13 cellular contexts compared by ENCODE assay signal in the genomic region with DNA sequence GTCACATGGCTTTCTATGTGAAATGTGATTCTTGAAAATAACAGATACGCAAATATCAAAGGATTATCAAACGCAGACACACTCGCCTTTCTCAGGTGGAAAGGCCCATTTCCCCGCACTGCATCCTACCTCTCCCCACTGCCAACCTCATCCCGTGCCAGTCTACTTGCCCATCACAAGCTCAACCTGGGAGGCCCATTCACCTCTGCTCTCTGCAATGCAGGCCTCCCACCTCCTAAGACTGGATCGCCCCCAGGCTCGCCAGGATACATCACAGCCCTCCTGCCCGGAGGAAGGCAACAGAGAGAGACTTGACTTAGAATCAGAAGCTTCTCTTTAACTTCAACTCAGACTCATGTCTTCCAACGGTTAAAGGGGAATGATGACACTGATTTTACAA. TPM values are rescaled to one million over a fixed set of nuclear protein-coding genes. Genes with fewer than 3 reads are reported as not detected.
DNase-seq lines count a peak whose midpoint lies in the region; ATAC-seq and TF ChIP-seq lines count a peak whose summit lies in the region.
"Had no signal": no experiment of that assay in that cellular context is flagged by ENCODE, and none has a peak within 500 bp of the region (broad histone marks: within the 10 kb centered on the region; RNA-seq: fewer than 3 reads in every experiment).

No MANE protein-coding gene starts in this region.

- H3K9me3 ChIP-seq in body of pancreas, result no peaks in the 10 kb centered on the region
- no peaks in the 10 kb centered on the region for H3K9me3 ChIP-seq in mesenchymal stem cell (ENCODE audit: control insufficient read depth, low read length)
- no peaks in the 10 kb centered on the region for H3K9me3 ChIP-seq in upper lobe of right lung
- H3K9me3 ChIP-seq: BE2C, vagina had no signal

- H3K27ac ChIP-seq in body of pancreas, result peak overlapping the region; percentile 56 to 82 (median 72)
- peak overlapping the region; percentile 88 for H3K27ac ChIP-seq in mesenchymal stem cell (ENCODE audit: low read length, poor library complexity, severe bottlenecking)
- H3K27ac ChIP-seq in upper lobe of right lung, result peak overlapping the region; percentile 72

- no peaks in the 10 kb centered on the region for H3K27me3 ChIP-seq in body of pancreas
- H3K27me3 ChIP-seq in mesenchymal stem cell (ENCODE audit: control insufficient read depth in 1 of 2, insufficient read depth in 1 of 2, low read length in 2 of 2), result no peaks in the 10 kb centered on the region
- no peaks in the 10 kb centered on the region for H3K27me3 ChIP-seq in upper lobe of right lung
- H3K27me3 ChIP-seq: BE2C, vagina had no signal

- peaks cover 55% of the 10 kb centered on the region for H3K4me1 Mint-ChIP-seq in activated naive CD8-positive, alpha-beta T cell (ENCODE audit: low read depth)
- peaks cover 8% of the 10 kb centered on the region for H3K4me1 Mint-ChIP-seq in activated naive CD8-positive, alpha-beta T cell treated with anti-CD3 and anti-CD28 coated beads for 36 hours

- ATAC-seq in body of pancreas (peak; percentile 11), upper lobe of right lung (peak; percentile 40)

- H3K4me2 ChIP-seq in mesenchymal stem cell (ENCODE audit: low read length, poor library complexity, severe bottlenecking), result no peak overlapping the region

- TF ChIP-seq POLR2A in body of pancreas (IDR thresholded peaks at IDR 0.05), result no peak

- H3K36me3 ChIP-seq in body of pancreas (replicated peaks in 1 of 2; ENCODE audit: insufficient read depth in 1 of 2, low read depth in 2 of 2) (peaks cover 12 to 15% of the 10 kb centered on the region in 2 donors), mesenchymal stem cell (ENCODE audit: control insufficient read depth in 1 of 2, insufficient read depth in 2 of 2, low read depth in 1 of 2, low read length in 2 of 2) (peaks cover 38 to 66% of the 10 kb centered on the region in 2 experiments), upper lobe of right lung (peaks cover 39% of the 10 kb centered on the region)

- intact Hi-C loops in body of pancreas (cut with DNase I), result no loop called here
- intact Hi-C loops in upper lobe of right lung (cut with DNase I), result no loop called here

- H4K91ac ChIP-seq in mesenchymal stem cell (ENCODE audit: low read length), result peak overlapping the region; percentile 84

- H2BK12ac ChIP-seq in mesenchymal stem cell (ENCODE audit: low read length in 2 of 2), result peak overlapping the region in 1 of 2 experiments; percentile 84

- H3K36me3 Mint-ChIP-seq in activated naive CD8-positive, alpha-beta T cell, result peaks cover 10% of the 10 kb centered on the region
- peaks cover 54% of the 10 kb centered on the region for H3K36me3 Mint-ChIP-seq in activated naive CD8-positive, alpha-beta T cell treated with anti-CD3 and anti-CD28 coated beads for 36 hours

- peak overlapping the region; percentile 34 for H3K9ac ChIP-seq in mesenchymal stem cell (ENCODE audit: low read length)

- H3K4me3 Mint-ChIP-seq in activated naive CD8-positive, alpha-beta T cell, result no peak overlapping the region
- no peak overlapping the region for H3K4me3 Mint-ChIP-seq in activated naive CD8-positive, alpha-beta T cell treated with anti-CD3 and anti-CD28 coated beads for 36 hours

- peak overlapping the region; percentile 73 for H3K27ac Mint-ChIP-seq in activated naive CD8-positive, alpha-beta T cell
- H3K27ac Mint-ChIP-seq in activated naive CD8-positive, alpha-beta T cell treated with anti-CD3 and anti-CD28 coated beads for 36 hours, result no peak overlapping the region

- H3K18ac ChIP-seq in mesenchymal stem cell (ENCODE audit: low read depth in 1 of 2, low read length in 2 of 2), result peak overlapping the region in 1 of 2 experiments; percentile 83

- H3K4me1 ChIP-seq in body of pancreas (peaks cover 5% of the 10 kb centered on the region), mesenchymal stem cell (ENCODE audit: control insufficient read depth, insufficient read depth, low read depth, low read length) (peaks cover 8% of the 10 kb centered on the region), upper lobe of right lung (peaks cover 4% of the 10 kb centered on the region)

- H3K79me1 ChIP-seq in mesenchymal stem cell (replicated peaks; ENCODE audit: low read length, poor library complexity, severe bottlenecking), result peaks cover 2% of the 10 kb centered on the region

- peak overlapping the region in 1 of 2 experiments; percentile 80 for H3K4ac ChIP-seq in mesenchymal stem cell (ENCODE audit: low read depth in 1 of 2, low read length in 2 of 2)

- H2BK5ac ChIP-seq in mesenchymal stem cell (ENCODE audit: low read depth, low read length, poor library complexity, severe bottlenecking), result peak overlapping the region; percentile 39

- no peak overlapping the region for H3K4me3 ChIP-seq in body of pancreas
- no peak overlapping the region for H3K4me3 ChIP-seq in mesenchymal stem cell (ENCODE audit: insufficient read depth in 1 of 2, low read depth in 1 of 2, low read length in 2 of 2)
- peak overlapping the region; percentile 21 for H3K4me3 ChIP-seq in upper lobe of right lung
- H3K4me3 ChIP-seq: vagina had no signal

- DNase-seq in activated naive CD8-positive, alpha-beta T cell treated with anti-CD3 and anti-CD28 coated beads for 36 hours, result no peak
- DNase-seq in body of pancreas (peak in 1 of 4 donors; percentile 19), mesenchymal stem cell (peak; percentile 9), upper lobe of right lung (no peak), NCI-H2227 (lab: John Stamatoyannopoulos, UW; ENCODE audit: unreplicated experiment) (no peak), germinal center (ENCODE audit: low spot score) (no peak), NCI-H1436 (lab: John Stamatoyannopoulos, UW) (no peak)
- DNase-seq: BE2C; NCI-H774; stimulated activated CD4-positive, alpha-beta T cell treated with anti-CD3 and anti-CD28 coated beads, Interleukin-4, amount 100 ng/mL, for 4 hours had no signal

- H3K14ac ChIP-seq in mesenchymal stem cell (ENCODE audit: low read length in 2 of 2), result no peak overlapping the region

- H3K27me3 Mint-ChIP-seq in activated naive CD8-positive, alpha-beta T cell, result no peaks in the 10 kb centered on the region
- no peaks in the 10 kb centered on the region for H3K27me3 Mint-ChIP-seq in activated naive CD8-positive, alpha-beta T cell treated with anti-CD3 and anti-CD28 coated beads for 36 hours

- no peak overlapping the region for H2BK120ac ChIP-seq in mesenchymal stem cell (ENCODE audit: low read depth, low read length)

- peak overlapping the region; percentile 94 for H2AK5ac ChIP-seq in mesenchymal stem cell (ENCODE audit: low read length, severe bottlenecking)

- no peak overlapping the region for H2AFZ ChIP-seq in mesenchymal stem cell (ENCODE audit: low read depth, low read length)

- H3K9me3 Mint-ChIP-seq in activated naive CD8-positive, alpha-beta T cell (ENCODE audit: low read depth), result no peaks in the 10 kb centered on the region
- no peaks in the 10 kb centered on the region for H3K9me3 Mint-ChIP-seq in activated naive CD8-positive, alpha-beta T cell treated with anti-CD3 and anti-CD28 coated beads for 36 hours

- no peak overlapping the region for H2BK15ac ChIP-seq in mesenchymal stem cell (ENCODE audit: low read depth, poor library complexity, severe bottlenecking)

- H3K23ac ChIP-seq in mesenchymal stem cell (ENCODE audit: low read length in 2 of 2), result no peak overlapping the region

- 67 to 72% methylated on average over 9 of the region's 9 CpGs for WGBS in body of pancreas, 2 donors
- 88% methylated on average over 8 of the region's 9 CpGs for WGBS in mesenchymal stem cell

- H4K8ac ChIP-seq in mesenchymal stem cell (ENCODE audit: low read length), result peak overlapping the region; percentile 51

- TF ChIP-seq CTCF in body of pancreas (IDR thresholded peaks at IDR 0.05), result no peak
- TF ChIP-seq CTCF in upper lobe of right lung (IDR thresholded peaks at IDR 0.05), result no peak

RNA-seq across cellular contexts. Expression of a gene that starts 33.3 kb away (rescaled TPM):
- total RNA-seq in activated naive CD8-positive, alpha-beta T cell treated with anti-CD3 and anti-CD28 coated beads for 36 hours, result 10 to 100 TPM; 33.1 to 33.2 TPM
- total RNA-seq in body of pancreas (10 to 100 TPM; 29.8 to 31.6 TPM), upper lobe of right lung (22.3 TPM)
- polyA plus RNA-seq in mesenchymal stem cell (2013, experiment 1 of 2), result 8.0 TPM
- 6.7 TPM for polyA plus RNA-seq in mesenchymal stem cell (2013, experiment 2 of 2)

RNA-seq across cellular contexts. Expression of a gene that starts 46.5 kb away (rescaled TPM):
- under 1 TPM; 0.58 to 0.64 TPM for total RNA-seq in activated naive CD8-positive, alpha-beta T cell treated with anti-CD3 and anti-CD28 coated beads for 36 hours
- total RNA-seq in body of pancreas (1 to 10 TPM; 1.8 to 4.6 TPM), upper lobe of right lung (16.4 TPM)
- not detected for polyA plus RNA-seq in mesenchymal stem cell (2013, experiment 1 of 2)
- polyA plus RNA-seq in mesenchymal stem cell (2013, experiment 2 of 2), result not detected
- total RNA-seq: LHCN-M2 had no signal
